In genomic region chr3:57292895-57293526, GRCh38 we compare ENCODE assay signal across 34 cellular contexts. TPM values are rescaled to one million over a fixed set of nuclear protein-coding genes. Genes with fewer than 3 reads are reported as not detected.
"Had no signal": no experiment of that assay in that cellular context is flagged by ENCODE, and none has a peak within 500 bp of the region (broad histone marks: within the 10 kb centered on the region; RNA-seq: fewer than 3 reads in every experiment).

No MANE protein-coding gene starts in this region.

- DNase-seq: naive thymus-derived CD4-positive, alpha-beta T cell; natural killer cell; occipital lobe; ovary; posterior cingulate gyrus; retina; right lobe of liver; sigmoid colon; spleen; stimulated activated CD4-positive, alpha-beta T cell treated with anti-CD3 and anti-CD28 coated beads, Interleukin-12 subunit alpha, Interleukin-12 subunit beta, amount 100 ng/mL, for 4 hours; stimulated activated CD4-positive, alpha-beta T cell treated with anti-CD3 and anti-CD28 coated beads, Interleukin-1b, Interleukin-23, amount 100 ng/mL, for 48 hours; stimulated activated CD4-positive, alpha-beta T cell treated with anti-CD3 and anti-CD28 coated beads, Interleukin-4, amount 100 ng/mL, for 1 hour; stimulated activated CD4-positive, alpha-beta T cell treated with anti-CD3 and anti-CD28 coated beads, Interleukin-4, amount 100 ng/mL, for 4 hours; stimulated activated CD8-positive, alpha-beta memory T cell treated with anti-CD3 and anti-CD28 coated beads, Interleukin-4, amount 100 ng/mL, for 48 hours; stimulated activated naive B cell treated with anti-CD40 and anti-IgM and Interleukin-4, amounts not matched to agents 10 μg/mL and 1 μg/mL and 100 μg/mL, for 72 hours; stimulated activated naive CD4-positive, alpha-beta T cell treated with Interleukin-2 at 50 U/mL for 16 hours; stomach; thyroid gland; trophoblast cell; upper lobe of left lung had no signal

- H3K9ac ChIP-seq: neural progenitor cell, parathyroid adenoma had no signal

- H3K36me3 ChIP-seq: neural progenitor cell, ovary, right atrium auricular region, right lobe of liver, sigmoid colon, spleen, stomach, thoracic aorta, thyroid gland, tibial nerve, upper lobe of left lung, vagina had no signal

- ATAC-seq: naive thymus-derived CD4-positive, alpha-beta T cell; natural killer cell; right lobe of liver; stimulated activated naive B cell treated with anti-CD40 and anti-IgM and Interleukin-4, amounts not matched to agents 10 μg/mL and 1 μg/mL and 100 μg/mL, for 72 hours had no signal

- H3K27ac ChIP-seq: neural progenitor cell, ovary, parathyroid adenoma, right atrium auricular region, right lobe of liver, sigmoid colon, skin epidermis, spleen, stomach, thoracic aorta, thyroid gland, tibial nerve, upper lobe of left lung, vagina had no signal

- H3K9me3 ChIP-seq: ovary, right atrium auricular region, right lobe of liver, sigmoid colon, spleen, stomach, thoracic aorta, thyroid gland, tibial nerve, upper lobe of left lung, vagina had no signal

- H3K27me3 ChIP-seq: neural progenitor cell, ovary, right atrium auricular region, right lobe of liver, sigmoid colon, thyroid gland, tibial nerve, upper lobe of left lung, vagina had no signal

- H2AFZ ChIP-seq: neural progenitor cell, parathyroid adenoma had no signal

- H3K4me1 ChIP-seq: neural progenitor cell, parathyroid adenoma, right lobe of liver, sigmoid colon, spleen, stomach, thyroid gland, tibial nerve, upper lobe of left lung, vagina had no signal

- H3K79me2 ChIP-seq: parathyroid adenoma had no signal

- H3K4me2 ChIP-seq: neural progenitor cell, smooth muscle cell had no signal

- FAIRE-seq: urothelium cell line had no signal

- H3K4me3 ChIP-seq: neural progenitor cell, ovary, right atrium auricular region, right lobe of liver, sigmoid colon, skin epidermis, smooth muscle cell, spleen, stomach, thoracic aorta, thyroid gland, tibial nerve, upper lobe of left lung, vagina had no signal

RNA-seq across cellular contexts. Expression of gene ASB14, which starts 0.5 kb away (rescaled TPM):
- total RNA-seq: naive thymus-derived CD4-positive, alpha-beta T cell; natural killer cell; occipital lobe; osteoblast; progenitor cell of endocrine pancreas; right lobe of liver; sigmoid colon; smooth muscle cell; spleen; subcutaneous adipose tissue; temporal lobe; thoracic aorta; thyroid gland; tibial nerve; ureter; vagina had no signal
- polyA plus RNA-seq: sigmoid colon, stomach had no signal
